Comparison of ENCODE assay signal across 8 cellular contexts in the genomic region with DNA sequence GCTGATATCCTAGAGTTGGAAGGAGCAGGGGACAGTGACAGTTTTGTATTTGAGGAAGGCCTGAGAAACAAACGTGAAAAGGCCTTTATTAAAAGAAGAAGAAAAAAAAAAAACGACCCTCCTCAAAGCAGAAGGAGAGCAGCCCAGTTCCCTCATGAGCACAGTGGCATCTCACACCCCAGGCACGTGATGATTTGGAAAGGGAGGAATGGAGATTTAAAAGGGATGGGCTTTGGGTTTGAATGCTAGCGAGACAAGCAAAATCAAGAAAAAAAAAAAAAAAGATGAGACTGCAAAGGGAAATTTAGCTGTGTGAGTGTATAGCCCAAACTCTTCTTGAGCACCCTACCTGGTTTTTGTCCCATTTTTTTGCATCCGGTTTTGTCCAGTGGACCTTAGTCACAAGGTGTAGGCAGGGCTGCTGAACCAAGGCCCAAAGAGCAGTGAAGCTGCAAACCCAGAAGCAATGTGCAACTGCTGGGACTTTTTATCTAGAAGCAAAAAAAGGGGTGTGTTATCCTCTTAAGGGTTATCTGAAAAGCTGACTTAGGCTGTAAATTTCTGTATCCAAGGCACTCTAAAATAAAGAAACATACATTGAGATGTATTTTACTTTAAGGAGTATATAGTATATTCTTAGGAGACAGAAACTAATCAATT. TPM values are rescaled to one million over a fixed set of nuclear protein-coding genes. Genes with fewer than 3 reads are reported as not detected.
DNase-seq lines count a peak whose midpoint lies in the region; ATAC-seq, FAIRE-seq and TF ChIP-seq lines count a peak whose summit lies in the region.

No MANE protein-coding gene starts in this region.

- POLR2A ChIA-PET in T-cell (lab: Charles Lee) = interaction anchor here (0.7 kb wide), 3 partner anchors 20 to 242 kb away, joined by 6 to 9 read pairs (median 6); no protein-coding TSS in a partner anchor

- H3K4me2 ChIP-seq in skeletal muscle satellite cell (ENCODE audit: low read length) = peak overlapping the region; percentile 61

- no peaks in the 10 kb centered on the region for H3K27me3 Mint-ChIP-seq in T-cell

- H3K27ac Mint-ChIP-seq in T-cell = peak overlapping the region; percentile 71 to 86

- CTCF ChIA-PET in T-cell (lab: Charles Lee) = no interaction called here

- peak overlapping the region; percentile 58 to 79 (median 78) for H3K4me3 Mint-ChIP-seq in T-cell

- H3K4me3 ChIP-seq in iPS-20b (ENCODE audit: low read length) (peak overlapping the region; percentile 79), skeletal muscle satellite cell (ENCODE audit: low read length) (no peak overlapping the region)

- H3K4me1 ChIP-seq in iPS-20b (ENCODE audit: insufficient read depth, low read length) = peaks cover 5% of the 10 kb centered on the region; the same call in 1 of the 2 replicates
- peaks cover 31% of the 10 kb centered on the region for H3K4me1 ChIP-seq in skeletal muscle satellite cell (ENCODE audit: control insufficient read depth, insufficient read depth, low read length)

- no peak for ATAC-seq in T-cell (replicated peaks in 1 of 4)
- ATAC-seq in HG03039 (IDR thresholded peaks at IDR 0.05; ENCODE audit: unreplicated experiment) = no peak
- no peak for ATAC-seq in omental fat pad (ENCODE audit: low FRiP score)

- H3K27me3 ChIP-seq in iPS-20b (ENCODE audit: insufficient read depth, low read length) = peaks cover 30% of the 10 kb centered on the region
- no peaks in the 10 kb centered on the region for H3K27me3 ChIP-seq in skeletal muscle satellite cell (ENCODE audit: control insufficient read depth, insufficient read depth, low read length)

- H3K9me3 ChIP-seq in iPS-20b (ENCODE audit: insufficient read depth, low read depth, low read length) (no peaks in the 10 kb centered on the region), skeletal muscle satellite cell (replicated peaks; ENCODE audit: low read length) (no peaks in the 10 kb centered on the region)

- H3K36me3 ChIP-seq in iPS-20b (ENCODE audit: insufficient read depth, low read depth, low read length) = no peaks in the 10 kb centered on the region
- no peaks in the 10 kb centered on the region for H3K36me3 ChIP-seq in skeletal muscle satellite cell (ENCODE audit: insufficient read depth, low read length)

- H3K9ac ChIP-seq in iPS-20b (ENCODE audit: low read depth, low read length) (no peak overlapping the region), skeletal muscle satellite cell (ENCODE audit: low read depth, low read length) (no peak overlapping the region)

- TF ChIP-seq POLR2A in GM12891 (IDR thresholded peaks at IDR 0.05; ENCODE audit: low read depth, low read length) = no peak

- DNase-seq in GM12891 (ENCODE audit: insufficient read length, low spot score) (no peak), T-cell (no peak), cerebellar cortex (ENCODE audit: low spot score) (no peak), LoVo (ENCODE audit: low spot score) (no peak), omental fat pad (ENCODE audit: low spot score) (no peak)

- H3K27ac ChIP-seq in iPS-20b (ENCODE audit: low read length) = no peak overlapping the region

- H3K4me1 Mint-ChIP-seq in T-cell = peaks cover 9 to 23% (median 15%) of the 10 kb centered on the region in 3 donors

- no peaks in the 10 kb centered on the region for H3K9me3 Mint-ChIP-seq in T-cell

- FAIRE-seq in GM12891 (lab: Jason Lieb, UNC) = no peak

- no peak for TF ChIP-seq CTCF in omental fat pad (IDR thresholded peaks at IDR 0.05)

- H3K36me3 Mint-ChIP-seq in T-cell = no peaks in the 10 kb centered on the region

TF ChIP-seq in GM12891, 5 proteins besides CTCF, POLR2A, EP300 and RAD21:
- TF ChIP-seq SPI1 (IDR thresholded peaks at IDR 0.05; ENCODE audit: low read depth, low read length) (no peak), POLR2AphosphoS5 (IDR thresholded peaks at IDR 0.05; ENCODE audit: low read depth, low read length) (no peak), PAX5 (IDR thresholded peaks at IDR 0.05; ENCODE audit: insufficient read depth, low read length, severe bottlenecking) (peak; percentile 21)

RNA-seq across cellular contexts. Expression of gene RREB1, which starts 54.5 kb away (rescaled TPM):
- polyA plus RNA-seq in GM12891 (2012; ENCODE audit: low read depth, missing spikeins) = 7.0 TPM
- total RNA-seq in T-cell = 10 to 100 TPM; 38.1 to 50.1 (median 39.6) TPM
- 14.2 and 14.7 TPM in 2 replicates for total RNA-seq in skeletal muscle satellite cell (2012; rRNA removed)
- 10 to 100 TPM; 24.9 to 48.1 (median 40.6) TPM for total RNA-seq in omental fat pad
